Comparison of ENCODE assay signal across 17 cellular contexts in genomic region chr19:6999938-7000732, GRCh38. TPM values are rescaled to one million over a fixed set of nuclear protein-coding genes. Genes with fewer than 3 reads are reported as not detected.
DNase-seq lines count a peak whose midpoint lies in the region; ATAC-seq, FAIRE-seq and TF ChIP-seq lines count a peak whose summit lies in the region.
"Had no signal": no experiment of that assay in that cellular context is flagged by ENCODE, and none has a peak within 500 bp of the region (broad histone marks: within the 10 kb centered on the region; RNA-seq: fewer than 3 reads in every experiment).

No MANE protein-coding gene starts in this region.

- FAIRE-seq in RCC 7860 (lab: Jason Lieb, UNC) (no peak), frontal cortex (lab: Jason Lieb, UNC) (no peak)
- FAIRE-seq: GM19239 had no signal

- peaks cover 0 to 70% (median 15%) of the 10 kb centered on the region in 10 experiments; a peak in 13 of 20 replicates for H3K4me1 ChIP-seq in BLaER1 treated with 17β-estradiol and CSF1 and Interleukin-3, amounts not matched to agents 10 nM and 100 nM

- peak overlapping the region in 2 of 10 experiments; percentile 11 to 31; a peak in 1 of 20 replicates for H3K4me3 ChIP-seq in BLaER1 treated with 17β-estradiol and CSF1 and Interleukin-3, amounts not matched to agents 10 nM and 100 nM
- H3K4me3 ChIP-seq in HL-60 (replicated peaks; ENCODE audit: insufficient read depth, low read length) = no peak overlapping the region
- H3K4me3 ChIP-seq: GM23248 had no signal

- H3K9ac ChIP-seq in BLaER1 treated with 17β-estradiol and CSF1 and Interleukin-3, amounts not matched to agents 10 nM and 100 nM = peak overlapping the region in 4 of 11 experiments; percentile 13 to 75 (median 72); a peak in 5 of 22 replicates
- H3K9ac ChIP-seq: GM23248 had no signal

- H3K36me3 ChIP-seq in BLaER1 treated with 17β-estradiol and CSF1 and Interleukin-3, amounts not matched to agents 10 nM and 100 nM = peaks cover 0 to 5% (median 0%) of the 10 kb centered on the region in 11 experiments; a peak in 2 of 22 replicates

- peaks cover 4 to 33% (median 8%) of the 10 kb centered on the region in 11 experiments; a peak in 14 of 22 replicates for H3K9me3 ChIP-seq in BLaER1 treated with 17β-estradiol and CSF1 and Interleukin-3, amounts not matched to agents 10 nM and 100 nM (replicated peaks in 1 of 11)

- ATAC-seq in left lobe of liver (peak; percentile 41), GM18909 (IDR thresholded peaks at IDR 0.05; ENCODE audit: poor library complexity, unreplicated experiment) (no peak)
- ATAC-seq: HCT116, Right ventricle myocardium inferior had no signal

- peak overlapping the region in 5 of 11 experiments; percentile 54 to 92 (median 88); a peak in 9 of 22 replicates for H3K27ac ChIP-seq in BLaER1 treated with 17β-estradiol and CSF1 and Interleukin-3, amounts not matched to agents 10 nM and 100 nM
- peak overlapping the region; percentile 7 for H3K27ac ChIP-seq in HL-60 (replicated peaks)
- H3K27ac ChIP-seq: GM23248 had no signal

- peak in 1 of 2 experiments; percentile 55 for DNase-seq in HL-60 (ENCODE audit: low read depth in 1 of 2, low spot score in 1 of 2)
- DNase-seq in RCC 7860 (ENCODE audit: low spot score) = peak; percentile 2
- DNase-seq in left lobe of liver (ENCODE audit: low spot score) = no peak
- DNase-seq in activated CD4-positive, alpha-beta T cell treated with anti-CD3 and anti-CD28 coated beads, Interleukin-2, amount 50 U/mL, for 4 hours = no peak
- DNase-seq in frontal cortex (ENCODE audit: low spot score in 2 of 2) = no peak
- DNase-seq: EL; GM23248; NCI-H1092; NCI-H1694 treated with DMSO at 0.1 percent for 48 hours; NCI-H69; NK-92 treated with Interleukin-12 subunit alpha and Interleukin-12 subunit beta, amount 100 ng/mL, for 24 hours had no signal

- peak overlapping the region in 7 of 11 experiments; percentile 6 to 94 (median 70); a peak in 11 of 22 replicates for H3K4me2 ChIP-seq in BLaER1 treated with 17β-estradiol and CSF1 and Interleukin-3, amounts not matched to agents 10 nM and 100 nM

- TF ChIP-seq CTCF in HL-60 (IDR thresholded peaks at IDR 0.05; ENCODE audit: insufficient read depth, low read length) = no peak

- no peaks in the 10 kb centered on the region for H4K20me1 ChIP-seq in BLaER1 treated with 17β-estradiol and CSF1 and Interleukin-3, amounts not matched to agents 10 nM and 100 nM

- H3K27me3 ChIP-seq in BLaER1 treated with 17β-estradiol and CSF1 and Interleukin-3, amounts not matched to agents 10 nM and 100 nM = no peaks in the 10 kb centered on the region
- no peaks in the 10 kb centered on the region for H3K27me3 ChIP-seq in HL-60 (ENCODE audit: insufficient read depth, poor library complexity, severe bottlenecking)

RNA-seq across cellular contexts. Expression of gene MBD3L2B, which starts 21.1 kb away (rescaled TPM):
- total RNA-seq in left lobe of liver (not detected), frontal cortex (not detected)
- total RNA-seq: GM23248, LHCN-M2, Right ventricle myocardium inferior had no signal

RNA-seq across cellular contexts. Expression of gene MBD3L5, which starts 30.2 kb away (rescaled TPM):
- total RNA-seq in left lobe of liver (not detected), frontal cortex (not detected)
- total RNA-seq: GM23248, LHCN-M2, Right ventricle myocardium inferior had no signal

RNA-seq across cellular contexts. Expression of gene MBD3L4, which starts 39.8 kb away (rescaled TPM):
- not detected for total RNA-seq in left lobe of liver
- not detected for total RNA-seq in frontal cortex
- total RNA-seq: GM23248, LHCN-M2, Right ventricle myocardium inferior had no signal

RNA-seq across cellular contexts. Expression of gene MBD3L2, which starts 49.0 kb away (rescaled TPM):
- total RNA-seq in left lobe of liver = not detected
- not detected for total RNA-seq in frontal cortex
- total RNA-seq: GM23248, LHCN-M2, Right ventricle myocardium inferior had no signal

RNA-seq across cellular contexts. Expression of gene MBD3L3, which starts 58.3 kb away (rescaled TPM):
- total RNA-seq in left lobe of liver (not detected), frontal cortex (not detected)
- total RNA-seq: GM23248, LHCN-M2, Right ventricle myocardium inferior had no signal
